7 cellular contexts compared by ENCODE assay signal in the genomic region with DNA sequence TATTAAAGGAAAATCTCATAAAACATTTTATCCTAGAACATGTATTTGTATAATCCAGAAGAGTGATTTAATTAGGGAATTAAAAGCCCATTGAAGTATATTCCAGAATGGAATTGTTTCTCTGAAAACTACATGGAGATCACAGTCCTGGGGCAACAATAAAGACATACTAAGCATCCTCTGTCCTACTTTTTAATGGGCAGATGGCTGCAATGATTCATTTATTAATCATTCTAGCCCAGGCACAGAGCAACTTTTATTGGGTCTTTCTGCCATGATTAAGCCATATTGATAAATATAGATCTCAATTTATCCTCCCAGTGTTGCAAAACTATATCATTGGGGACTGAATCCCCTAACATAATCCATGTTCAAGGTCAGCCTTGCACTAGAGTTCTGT. TPM values are rescaled to one million over a fixed set of nuclear protein-coding genes. Genes with fewer than 3 reads are reported as not detected.
"Had no signal": no experiment of that assay in that cellular context is flagged by ENCODE, and none has a peak within 500 bp of the region (broad histone marks: within the 10 kb centered on the region; RNA-seq: fewer than 3 reads in every experiment).

No MANE protein-coding gene starts in this region.

- ATAC-seq: HepG2, K562 had no signal

- H3K4me3 ChIP-seq: K562 had no signal

- DNase-seq: IMR-90 had no signal

- H3K27ac ChIP-seq: HL-60 had no signal

RNA-seq across cellular contexts. Expression of a gene that starts 22.0 kb away (rescaled TPM):
- total RNA-seq: HepG2, HT-29, HT1080, IMR-90, K562 had no signal
- polyA plus RNA-seq: HepG2, IgD-negative memory B cell, IMR-90 had no signal
